Comparison of ENCODE assay signal across 23 cellular contexts in the genomic region with DNA sequence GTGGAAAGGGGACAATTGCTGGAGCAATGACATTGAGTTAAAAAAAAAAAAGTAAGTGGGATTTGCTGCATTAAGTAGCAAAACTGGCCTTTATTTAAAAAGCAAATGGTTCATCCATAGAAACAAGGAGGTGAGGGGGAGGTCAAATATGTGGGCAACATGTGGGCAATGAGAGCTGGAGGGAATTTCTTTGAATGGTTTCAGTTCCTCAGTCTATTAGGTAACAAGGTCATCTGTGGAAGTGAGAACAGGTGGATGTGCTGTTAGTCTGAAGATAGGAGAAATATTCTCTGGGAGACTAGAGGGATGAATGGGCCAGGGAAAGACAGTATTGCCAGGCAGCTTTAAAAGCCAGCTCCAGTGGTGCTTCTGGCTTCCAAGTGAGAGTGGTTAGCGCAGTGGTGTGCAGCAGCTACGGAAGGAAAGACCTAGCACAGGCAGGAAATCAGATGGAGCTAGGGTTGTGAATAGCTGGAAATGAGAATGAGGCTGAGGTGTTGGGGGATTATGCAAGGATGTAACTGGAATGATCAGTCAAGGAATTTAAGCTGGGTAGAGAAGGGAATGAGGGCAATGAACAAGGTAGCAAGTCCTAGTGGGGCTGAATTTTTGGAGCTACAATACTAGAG.
DNase-seq lines count a peak whose midpoint lies in the region; ATAC-seq, FAIRE-seq and TF ChIP-seq lines count a peak whose summit lies in the region.
"Had no signal": no experiment of that assay in that cellular context is flagged by ENCODE, and none has a peak within 500 bp of the region (broad histone marks: within the 10 kb centered on the region; RNA-seq: fewer than 3 reads in every experiment).

No MANE protein-coding gene starts in this region.

- no peak overlapping the region for H3K27ac Mint-ChIP-seq in activated T-cell treated with anti-CD3 and anti-CD28 coated beads, Interleukin-2, amount 50 U/mL, for 24 hours
- H3K27ac Mint-ChIP-seq: activated CD4-positive, alpha-beta T cell treated with anti-CD3 and anti-CD28 coated beads, Interleukin-2, amount 10 ng/mL, durations not matched to agents 7 days and 5 days; activated naive CD8-positive, alpha-beta T cell treated with anti-CD3 and anti-CD28 coated beads, Interleukin-2, amount 50 U/mL, for 24 hours; brain; CD14-positive monocyte; effector memory CD8-positive, alpha-beta T cell; nephron; T-cell had no signal

- no peak overlapping the region for H3K4me3 ChIP-seq in Karpas-422 (ENCODE audit: low read length)
- H3K4me3 ChIP-seq: esophagus squamous epithelium, PC-9, thoracic aorta had no signal

- TF ChIP-seq CTCF in GM20000 (IDR thresholded peaks at IDR 0.05; ENCODE audit: extremely low read depth, missing control alignments): no peak

- no peaks in the 10 kb centered on the region for H3K36me3 ChIP-seq in Karpas-422 (ENCODE audit: insufficient read depth, low read length)
- H3K36me3 ChIP-seq: esophagus squamous epithelium, thoracic aorta had no signal

- no peaks in the 10 kb centered on the region for H3K4me1 Mint-ChIP-seq in activated T-cell treated with anti-CD3 and anti-CD28 coated beads, Interleukin-2, amount 50 U/mL, for 24 hours (ENCODE audit: low read depth)
- H3K4me1 Mint-ChIP-seq: activated CD4-positive, alpha-beta T cell treated with anti-CD3 and anti-CD28 coated beads, Interleukin-2, amount 10 ng/mL, durations not matched to agents 7 days and 5 days; activated naive CD8-positive, alpha-beta T cell treated with anti-CD3 and anti-CD28 coated beads, Interleukin-2, amount 50 U/mL, for 24 hours; brain; T-cell had no signal

- FAIRE-seq in GM18507 (lab: Jason Lieb, UNC): peak; percentile 56

- no peak overlapping the region for H3K27ac ChIP-seq in Karpas-422 (ENCODE audit: low read length)
- H3K27ac ChIP-seq: esophagus squamous epithelium, PC-9, thoracic aorta had no signal

- no peaks in the 10 kb centered on the region for H3K9me3 Mint-ChIP-seq in activated T-cell treated with anti-CD3 and anti-CD28 coated beads, Interleukin-2, amount 50 U/mL, for 24 hours
- H3K9me3 Mint-ChIP-seq: activated CD4-positive, alpha-beta T cell treated with anti-CD3 and anti-CD28 coated beads, Interleukin-2, amount 10 ng/mL, durations not matched to agents 7 days and 5 days; nephron had no signal

- H3K79me2 ChIP-seq in Karpas-422 (ENCODE audit: low read length): no peaks in the 10 kb centered on the region

- H3K4me1 ChIP-seq in Karpas-422 (ENCODE audit: low read length): peaks cover 6% of the 10 kb centered on the region; the same call in 1 of the 2 replicates
- H3K4me1 ChIP-seq: esophagus squamous epithelium had no signal

- H3K9me2 ChIP-seq in Karpas-422 (replicated peaks; ENCODE audit: insufficient read depth, low read length): no peaks in the 10 kb centered on the region

- DNase-seq in GM18507 (ENCODE audit: extremely low spot score, insufficient read length, low read depth) (no peak), GM20000 (ENCODE audit: low spot score) (peak; percentile 15), germinal center (ENCODE audit: low spot score) (peak; percentile 5), Karpas-422 (no peak)
- no peak for DNase-seq in activated T-cell treated with anti-CD3 and anti-CD28 coated beads, Interleukin-2, amount 50 U/mL, for 24 hours
- DNase-seq in stimulated activated CD4-positive, alpha-beta T cell treated with anti-CD3 and anti-CD28 coated beads, Interleukin-15, amount 100 ng/mL, for 24 hours: no peak
- DNase-seq: activated CD4-positive, alpha-beta T cell treated with anti-CD3 and anti-CD28 coated beads, Interleukin-2, amount 10 ng/mL, durations not matched to agents 7 days and 5 days; activated effector memory CD4-positive, alpha-beta T cell treated with Interleukin-2 at 50 U/mL for 16 hours; activated naive CD8-positive, alpha-beta T cell treated with anti-CD3 and anti-CD28 coated beads, Interleukin-2, amount 50 U/mL, for 24 hours; effector memory CD8-positive, alpha-beta T cell; esophagus squamous epithelium; midbrain; MV-4-11; NCI-H1694 treated with DMSO at 0.1 percent for 48 hours; NCI-H2227 treated with DMSO at 0.1 percent for 48 hours; PC-9; stimulated activated naive CD4-positive, alpha-beta T cell; T-cell had no signal

- H3K36me3 Mint-ChIP-seq in activated T-cell treated with anti-CD3 and anti-CD28 coated beads, Interleukin-2, amount 50 U/mL, for 24 hours (ENCODE audit: low read depth): no peaks in the 10 kb centered on the region
- H3K36me3 Mint-ChIP-seq: brain, CD14-positive monocyte, T-cell had no signal

- no peak overlapping the region for H3K4me3 Mint-ChIP-seq in activated T-cell treated with anti-CD3 and anti-CD28 coated beads, Interleukin-2, amount 50 U/mL, for 24 hours
- H3K4me3 Mint-ChIP-seq: activated CD4-positive, alpha-beta T cell treated with anti-CD3 and anti-CD28 coated beads, Interleukin-2, amount 10 ng/mL, durations not matched to agents 7 days and 5 days; activated naive CD8-positive, alpha-beta T cell treated with anti-CD3 and anti-CD28 coated beads, Interleukin-2, amount 50 U/mL, for 24 hours; brain; CD14-positive monocyte; effector memory CD8-positive, alpha-beta T cell; nephron; T-cell had no signal

- H2AFZ ChIP-seq in Karpas-422 (ENCODE audit: low read length): no peak overlapping the region
- H2AFZ ChIP-seq: PC-9 had no signal

- no peaks in the 10 kb centered on the region for H3K9me3 ChIP-seq in Karpas-422 (ENCODE audit: low read length)
- H3K9me3 ChIP-seq: esophagus squamous epithelium, thoracic aorta had no signal

- H3K4me2 ChIP-seq in Karpas-422 (ENCODE audit: low read depth, low read length, poor library complexity, severe bottlenecking): no peak overlapping the region
- H3K4me2 ChIP-seq: PC-9 had no signal

- no peak overlapping the region for H3K9ac ChIP-seq in Karpas-422 (ENCODE audit: low read length)

- H3K27me3 Mint-ChIP-seq in activated T-cell treated with anti-CD3 and anti-CD28 coated beads, Interleukin-2, amount 50 U/mL, for 24 hours: no peaks in the 10 kb centered on the region
- H3K27me3 Mint-ChIP-seq: activated CD4-positive, alpha-beta T cell treated with anti-CD3 and anti-CD28 coated beads, Interleukin-2, amount 10 ng/mL, durations not matched to agents 7 days and 5 days; effector memory CD8-positive, alpha-beta T cell had no signal

- H4K20me1 ChIP-seq in Karpas-422 (ENCODE audit: insufficient read depth, low read depth, low read length): no peaks in the 10 kb centered on the region

- ATAC-seq in HG03354 (IDR thresholded peaks at IDR 0.05; ENCODE audit: poor library complexity, severe bottlenecking, unreplicated experiment): peak; percentile 74
- ATAC-seq: activated naive CD8-positive, alpha-beta T cell treated with anti-CD3 and anti-CD28 coated beads, Interleukin-2, amount 50 U/mL, for 24 hours; effector memory CD8-positive, alpha-beta T cell; T-cell had no signal

- H3K27me3 ChIP-seq in Karpas-422 (ENCODE audit: low read length): no peaks in the 10 kb centered on the region
- H3K27me3 ChIP-seq: esophagus squamous epithelium had no signal

Comparison
In these comparisons a context has a peak if more than half of its experiments do, and no peak if none do; other contexts are left out.
1. DNase-seq: peak in GM20000 (single experiment) and germinal center (single experiment); none in GM18507 (single experiment), activated T-cell treated with anti-CD3 and anti-CD28 coated beads, Interleukin-2, amount 50 U/mL, for 24 hours (single experiment), Karpas-422 (single experiment) and stimulated activated CD4-positive, alpha-beta T cell treated with anti-CD3 and anti-CD28 coated beads, Interleukin-15, amount 100 ng/mL, for 24 hours (single experiment).